In the genomic region with DNA sequence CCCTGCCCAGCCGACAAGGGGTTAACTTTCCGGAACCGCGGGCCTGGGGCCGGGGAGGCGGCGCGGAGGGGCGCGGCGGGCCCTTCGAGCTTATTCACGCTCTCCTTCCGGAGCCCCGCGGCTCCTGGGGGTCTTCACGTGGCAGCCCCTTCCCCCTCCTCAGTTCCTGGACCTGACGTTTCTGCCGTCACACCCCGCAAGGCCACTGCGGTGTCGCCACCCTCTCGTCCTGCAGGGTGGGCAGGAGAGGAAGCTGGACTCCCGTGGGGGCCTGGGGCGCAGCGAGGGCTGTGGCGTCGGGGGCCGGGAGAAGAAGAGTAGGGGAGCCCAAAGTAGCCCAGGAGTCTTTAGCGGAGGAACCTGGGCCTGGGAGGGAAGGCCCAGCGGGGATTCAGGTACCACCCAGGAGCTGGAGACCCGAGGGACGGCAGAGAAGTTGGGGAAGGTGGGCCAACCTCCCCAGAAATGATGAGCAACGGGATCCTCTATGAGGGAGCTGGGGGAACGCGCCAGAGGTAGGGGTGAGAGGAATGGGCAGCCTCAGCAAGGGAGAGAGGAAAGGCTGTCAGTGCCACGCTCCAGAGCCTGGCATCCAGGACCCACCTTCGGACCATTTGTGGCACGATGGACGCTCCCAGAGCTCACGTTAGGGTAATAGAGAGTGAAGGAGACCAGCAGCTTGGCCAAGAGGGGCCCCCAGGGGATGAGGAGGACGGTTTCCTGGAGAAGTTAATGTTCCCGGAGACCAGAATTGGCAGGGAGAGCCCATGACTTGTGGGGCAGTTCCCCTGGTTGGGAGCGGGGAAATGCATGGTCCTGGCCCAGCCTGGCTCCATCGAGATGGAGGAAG, we compare ENCODE assay signal across 9 cellular contexts. TPM values are rescaled to one million over a fixed set of nuclear protein-coding genes. Genes with fewer than 3 reads are reported as not detected.
DNase-seq lines count a peak whose midpoint lies in the region; ATAC-seq and TF ChIP-seq lines count a peak whose summit lies in the region.
"Had no signal": no experiment of that assay in that cellular context is flagged by ENCODE, and none has a peak within 500 bp of the region (broad histone marks: within the 10 kb centered on the region; RNA-seq: fewer than 3 reads in every experiment).

No MANE protein-coding gene starts in this region.

- H3K4me3 ChIP-seq in suprapubic skin, result peak overlapping the region; percentile 85
- H3K4me3 ChIP-seq: lung had no signal

- POLR2A ChIA-PET in activated CD4-positive, alpha-beta T cell treated with anti-CD3 and anti-CD28 coated beads, Interleukin-2, amount 10 ng/mL, durations not matched to agents 7 days and 5 days (lab: Charles Lee), result interaction anchor here (0.6 kb wide), 1 partner anchor 193 kb away, joined by 4 read pairs; no protein-coding TSS in a partner anchor

- no peaks in the 10 kb centered on the region for H3K9me3 Mint-ChIP-seq in activated CD4-positive, alpha-beta T cell treated with anti-CD3 and anti-CD28 coated beads, Interleukin-2, amount 10 ng/mL, durations not matched to agents 7 days and 5 days
- no peaks in the 10 kb centered on the region for H3K9me3 Mint-ChIP-seq in immature natural killer cell

- H3K27me3 ChIP-seq in suprapubic skin, result peaks cover 29% of the 10 kb centered on the region

- no peak overlapping the region for H3K27ac Mint-ChIP-seq in activated CD4-positive, alpha-beta T cell treated with anti-CD3 and anti-CD28 coated beads, Interleukin-2, amount 10 ng/mL, durations not matched to agents 7 days and 5 days
- peak overlapping the region in 5 of 6 donors; percentile 26 to 73 (median 66) for H3K27ac Mint-ChIP-seq in immature natural killer cell

- TF ChIP-seq POLR2A in suprapubic skin (IDR thresholded peaks at IDR 0.05), result no peak

- no peaks in the 10 kb centered on the region for H3K9me3 ChIP-seq in suprapubic skin

- peaks cover 2% of the 10 kb centered on the region for H3K36me3 Mint-ChIP-seq in activated CD4-positive, alpha-beta T cell treated with anti-CD3 and anti-CD28 coated beads, Interleukin-2, amount 10 ng/mL, durations not matched to agents 7 days and 5 days (ENCODE audit: low read depth)
- H3K36me3 Mint-ChIP-seq in immature natural killer cell, result no peaks in the 10 kb centered on the region

- H3K36me3 ChIP-seq in suprapubic skin, result no peaks in the 10 kb centered on the region

- CTCF ChIA-PET in activated CD4-positive, alpha-beta T cell treated with anti-CD3 and anti-CD28 coated beads, Interleukin-2, amount 10 ng/mL, durations not matched to agents 7 days and 5 days (lab: Charles Lee), result interaction anchor here (0.9 to 2.7 kb wide), 3 partner anchors 11 to 230 kb away, joined by 3 to 17 read pairs (median 3); no protein-coding TSS in a partner anchor

- peaks cover 17% of the 10 kb centered on the region for H3K27me3 Mint-ChIP-seq in activated CD4-positive, alpha-beta T cell treated with anti-CD3 and anti-CD28 coated beads, Interleukin-2, amount 10 ng/mL, durations not matched to agents 7 days and 5 days
- peaks cover 22 to 31% (median 27%) of the 10 kb centered on the region in 3 donors for H3K27me3 Mint-ChIP-seq in immature natural killer cell (ENCODE audit: low read depth in 3 of 3)

- H3K4me1 ChIP-seq in suprapubic skin, result peaks cover 63% of the 10 kb centered on the region

- peak overlapping the region; percentile 78; the same call in 1 of the 2 replicates for H3K27ac ChIP-seq in VCaP
- no peak overlapping the region for H3K27ac ChIP-seq in suprapubic skin

- no peak for TF ChIP-seq EP300 in suprapubic skin (IDR thresholded peaks at IDR 0.05)

- peaks cover 26% of the 10 kb centered on the region for H3K4me1 Mint-ChIP-seq in activated CD4-positive, alpha-beta T cell treated with anti-CD3 and anti-CD28 coated beads, Interleukin-2, amount 10 ng/mL, durations not matched to agents 7 days and 5 days
- H3K4me1 Mint-ChIP-seq in immature natural killer cell, result peaks cover 15 to 29% of the 10 kb centered on the region in 2 donors

- no peak for DNase-seq in activated CD4-positive, alpha-beta T cell treated with anti-CD3 and anti-CD28 coated beads, Interleukin-2, amount 10 ng/mL, durations not matched to agents 7 days and 5 days
- no peak for DNase-seq in activated CD4-positive, alpha-beta T cell treated with anti-CD3 and anti-CD28 coated beads, Interleukin-2, amount 50 U/mL, for 48 hours
- DNase-seq in immature natural killer cell (no peak), suprapubic skin (ENCODE audit: low spot score in 2 of 2) (peak in 1 of 2 donors; percentile 72), HCEC 1CT (no peak)
- DNase-seq in activated CD4-positive, CD25-positive, alpha-beta regulatory T cell treated with anti-CD3 and anti-CD28 coated beads, Interleukin-2, amount 50 U/mL, for 72 hours, result no peak

- ATAC-seq in HG02763 (IDR thresholded peaks at IDR 0.05; ENCODE audit: unreplicated experiment), result no peak

- no peak for TF ChIP-seq CTCF in VCaP (conservative IDR thresholded peaks at IDR 0.05)
- TF ChIP-seq CTCF in suprapubic skin (IDR thresholded peaks at IDR 0.05), result no peak

- WGBS in suprapubic skin, result 27% methylated on average over 44 of the region's 45 CpGs

- H3K4me3 Mint-ChIP-seq in activated CD4-positive, alpha-beta T cell treated with anti-CD3 and anti-CD28 coated beads, Interleukin-2, amount 10 ng/mL, durations not matched to agents 7 days and 5 days, result peak overlapping the region; percentile 53
- peak overlapping the region; percentile 53 to 68 (median 55) for H3K4me3 Mint-ChIP-seq in immature natural killer cell

RNA-seq across cellular contexts. Expression of a gene that starts 3.3 kb away (rescaled TPM):
- total RNA-seq in activated CD4-positive, alpha-beta T cell treated with anti-CD3 and anti-CD28 coated beads, Interleukin-2, amount 10 ng/mL, durations not matched to agents 7 days and 5 days, result 10 to 100 TPM; 29.0 to 31.0 TPM
- polyA plus RNA-seq in immature natural killer cell, result 1 to 10 TPM in 2 of 3 donors, under 1 TPM in 1; 0.90 to 5.9 (median 1.2) TPM
- total RNA-seq in suprapubic skin, result 1 to 10 TPM; 2.7 to 9.5 (median 4.9) TPM

RNA-seq across cellular contexts. Expression of a gene that starts 9.8 kb away (rescaled TPM):
- 10 to 100 TPM; 36.8 to 37.9 TPM for total RNA-seq in activated CD4-positive, alpha-beta T cell treated with anti-CD3 and anti-CD28 coated beads, Interleukin-2, amount 10 ng/mL, durations not matched to agents 7 days and 5 days
- 100 to 1,000 TPM in 2 of 3 donors, 10 to 100 TPM in 1; 90.6 to 107 (median 104) TPM for polyA plus RNA-seq in immature natural killer cell
- total RNA-seq in suprapubic skin, result 10 to 100 TPM; 36.6 to 51.5 (median 42.7) TPM

RNA-seq across cellular contexts. Expression of a gene that starts 21.7 kb away (rescaled TPM):
- total RNA-seq in activated CD4-positive, alpha-beta T cell treated with anti-CD3 and anti-CD28 coated beads, Interleukin-2, amount 10 ng/mL, durations not matched to agents 7 days and 5 days, result 10 to 100 TPM; 31.3 to 37.8 TPM
- polyA plus RNA-seq in immature natural killer cell, result 10 to 100 TPM; 18.6 to 26.4 (median 21.4) TPM
- 100 to 1,000 TPM in 1 of 4 donors, 10 to 100 TPM in 3; 58.7 to 115 (median 66.3) TPM for total RNA-seq in suprapubic skin

RNA-seq across cellular contexts. Expression of a gene that starts 26.5 kb away (rescaled TPM):
- total RNA-seq in activated CD4-positive, alpha-beta T cell treated with anti-CD3 and anti-CD28 coated beads, Interleukin-2, amount 10 ng/mL, durations not matched to agents 7 days and 5 days, result under 1 TPM; 0.19 to 0.20 TPM
- under 1 TPM in 1 of 3 donors, not detected in 2; 0.37 TPM for polyA plus RNA-seq in immature natural killer cell
- total RNA-seq in suprapubic skin, result 10 to 100 TPM; 16.4 to 24.8 (median 21.6) TPM
